Comparison of ENCODE assay signal across 21 cellular contexts in the genomic region with DNA sequence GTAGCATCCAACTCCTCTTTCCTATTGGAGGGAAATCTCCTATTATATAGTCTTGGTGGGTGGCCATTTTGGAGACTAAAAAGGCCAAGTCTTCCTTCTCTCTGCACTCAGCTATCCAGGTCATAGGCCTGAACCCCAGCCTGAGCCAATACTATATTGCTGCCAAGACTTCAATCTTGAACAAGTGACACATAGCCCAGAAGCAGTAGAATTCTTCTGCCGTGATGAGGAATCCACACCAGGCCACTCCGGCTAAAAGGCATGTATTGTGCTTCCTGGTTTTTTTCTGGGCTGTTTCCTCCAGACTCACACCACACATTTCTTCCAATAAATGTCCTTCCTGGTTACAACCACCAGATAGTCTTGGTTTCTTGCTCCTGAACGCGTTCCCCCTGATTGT. TPM values are rescaled to one million over a fixed set of nuclear protein-coding genes. Genes with fewer than 3 reads are reported as not detected.
DNase-seq lines count a peak whose midpoint lies in the region; ATAC-seq and TF ChIP-seq lines count a peak whose summit lies in the region.
"Had no signal": no experiment of that assay in that cellular context is flagged by ENCODE, and none has a peak within 500 bp of the region (broad histone marks: within the 10 kb centered on the region; RNA-seq: fewer than 3 reads in every experiment).

No MANE protein-coding gene starts in this region.

- no peak overlapping the region for H3K9ac ChIP-seq in GM23248

- POLR2A ChIA-PET in AG04450 (lab: Yijun Ruan, JAX), result no interaction called here

- peaks cover 15% of the 10 kb centered on the region for H3F3A ChIP-seq in GM23248 (ENCODE audit: insufficient read depth)

- H4K20me1 ChIP-seq in GM23248 (ENCODE audit: insufficient read depth), result no peaks in the 10 kb centered on the region

- WGBS in GM23248 (ENCODE audit: low coverage in 1 of 2, low lambda C conversion rate in 2 of 2, missing lambda C conversion rate in 2 of 2), 2 experiments, result 61 to 64% methylated on average over 4 of the region's 4 CpGs

- peak overlapping the region; percentile 21 for H3K27ac ChIP-seq in AG04450 (ENCODE audit: low read depth, low read length)
- peak overlapping the region; percentile 66 for H3K27ac ChIP-seq in GM23248
- H3K27ac ChIP-seq in brain microvascular endothelial cell, result peak overlapping the region; percentile 37
- H3K27ac ChIP-seq: body of pancreas, psoas muscle, spleen, vagina had no signal

- peaks cover 20% of the 10 kb centered on the region for H3K4me1 ChIP-seq in GM23248 (ENCODE audit: insufficient read depth)
- H3K4me1 ChIP-seq: body of pancreas, psoas muscle, spleen, vagina had no signal

- no peaks in the 10 kb centered on the region for H3K9me2 ChIP-seq in GM23248 (ENCODE audit: insufficient read depth)

- H3K36me3 ChIP-seq in GM23248 (ENCODE audit: low read depth) (no peaks in the 10 kb centered on the region), brain microvascular endothelial cell (replicated peaks) (no peaks in the 10 kb centered on the region)
- H3K36me3 ChIP-seq: spleen, vagina had no signal

- no peaks in the 10 kb centered on the region for H3K9me3 ChIP-seq in AG04450 (ENCODE audit: control insufficient read depth, insufficient read depth, low read length)
- H3K9me3 ChIP-seq in GM23248 (ENCODE audit: low read depth), result no peaks in the 10 kb centered on the region
- H3K9me3 ChIP-seq: body of pancreas, psoas muscle, spleen, vagina had no signal

- H3K79me2 ChIP-seq in GM23248 (ENCODE audit: insufficient read depth), result no peaks in the 10 kb centered on the region

- in situ Hi-C loops in GM23248 (cut with MboI), result loop anchor here (25.0 kb wide), 1 partner anchor 336 kb away; no protein-coding TSS in a partner anchor
- in situ Hi-C loops in brain microvascular endothelial cell (cut with HindIII; ENCODE audit: low pct_ligation_motif_present, low sequenced_read_pairs), result no loop called here

- ATAC-seq in HG02763 (IDR thresholded peaks at IDR 0.05; ENCODE audit: unreplicated experiment) (no peak), HG03354 (IDR thresholded peaks at IDR 0.05; ENCODE audit: poor library complexity, severe bottlenecking, unreplicated experiment) (no peak), HG03135 (IDR thresholded peaks at IDR 0.05; ENCODE audit: unreplicated experiment) (no peak)
- ATAC-seq: activated naive CD4-positive, alpha-beta T cell treated with anti-CD3 and anti-CD28 coated beads, Interleukin-2, amount 50 U/mL, for 72 hours; activated T-cell treated with anti-CD3 and anti-CD28 coated beads, Interleukin-2, amount 50 U/mL, for 72 hours; body of pancreas; psoas muscle had no signal

- H3K4me2 ChIP-seq in GM23248 (ENCODE audit: unreplicated experiment), result peak overlapping the region; percentile 34

- TF ChIP-seq CTCF in AG04450 (IDR thresholded peaks at IDR 0.05; ENCODE audit: low read depth, low read length), result no peak
- no peak for TF ChIP-seq CTCF in brain microvascular endothelial cell (IDR thresholded peaks at IDR 0.05; ENCODE audit: low read depth, low read length, missing control alignments)

- H3K4me3 ChIP-seq in AG04450 (ENCODE audit: low read depth, low read length) (no peak overlapping the region), GM23248 (no peak overlapping the region), brain microvascular endothelial cell (ENCODE audit: low read depth, low read length) (no peak overlapping the region)
- H3K4me3 ChIP-seq: body of pancreas, psoas muscle, spleen, vagina had no signal

- DNase-seq in AG04450 (ENCODE audit: low read depth, low spot score) (no peak), GM23248 (peak; percentile 85), brain microvascular endothelial cell (peak; percentile 48), kidney tubule cell (ENCODE audit: low spot score) (peak; percentile 57)
- no peak for DNase-seq in stimulated activated naive CD4-positive, alpha-beta T cell (lab: John Stamatoyannopoulos, UW)
- DNase-seq: activated CD4-positive, CD25-positive, alpha-beta regulatory T cell; activated T-cell treated with anti-CD3 and anti-CD28 coated beads, Interleukin-2, amount 50 U/mL, for 72 hours; body of pancreas; cortex of kidney; DND-41; NCI-H1436 treated with DMSO at 0.1 percent for 48 hours; NCI-H748 treated with DMSO at 0.1 percent for 48 hours; psoas muscle; spleen; stimulated activated CD4-positive, alpha-beta T cell treated with anti-CD3 and anti-CD28 coated beads, Interleukin-4, amount 100 ng/mL, for 4 hours; substantia nigra had no signal

- H3K27me3 ChIP-seq in AG04450 (ENCODE audit: control insufficient read depth, insufficient read depth, low read length), result peaks cover 7% of the 10 kb centered on the region
- no peaks in the 10 kb centered on the region for H3K27me3 ChIP-seq in GM23248 (replicated peaks; ENCODE audit: insufficient read depth)
- no peaks in the 10 kb centered on the region for H3K27me3 ChIP-seq in brain microvascular endothelial cell (replicated peaks)
- H3K27me3 ChIP-seq: body of pancreas, vagina had no signal

- CTCF ChIA-PET in AG04450 (lab: Charles Lee), result interaction anchor here (1.1 to 4.9 kb wide), 2 partner anchors 13 to 194 kb away, joined by 3 to 40 read pairs; no protein-coding TSS in a partner anchor

- peak overlapping the region; percentile 57 for H2AFZ ChIP-seq in GM23248

RNA-seq across cellular contexts. Expression of gene ATF3, which starts 43.0 kb away (rescaled TPM):
- 5.5 TPM in 2 replicates for polyA plus RNA-seq in AG04450 (2011; rRNA removed)
- polyA minus RNA-seq in AG04450 (2011; rRNA and poly(A)+ RNA removed), result 9.8 and 21.2 TPM in 2 replicates
- total RNA-seq in GM23248 (2014; rRNA removed; shearing (Covaris generic)), result 0.86 and 4.9 TPM in 2 replicates
- polyA plus RNA-seq in GM23248 (2016; fragmentation: Nextera tagmentation; extraction: Ambion mirVana), result 1.5 and 1.7 TPM in 2 replicates

RNA-seq across cellular contexts. Expression of gene BATF3, which starts 48.1 kb away (rescaled TPM):
- 1.4 and 1.5 TPM in 2 replicates for polyA plus RNA-seq in AG04450 (2011; rRNA removed)
- 0.48 and 0.60 TPM in 2 replicates for polyA minus RNA-seq in AG04450 (2011; rRNA and poly(A)+ RNA removed)
- total RNA-seq in GM23248 (2014; rRNA removed; shearing (Covaris generic)), result 0.86 and 1.4 TPM in 2 replicates
- polyA plus RNA-seq in GM23248 (2016; fragmentation: Nextera tagmentation; extraction: Ambion mirVana), result 0.46 and 0.60 TPM in 2 replicates

Comparison
In these comparisons a context has a peak if more than half of its experiments do, and no peak if none do; other contexts are left out.
1. DNase-seq: peak in GM23248 (single experiment), brain microvascular endothelial cell (single experiment) and kidney tubule cell (single experiment); none in AG04450 (single experiment) and stimulated activated naive CD4-positive, alpha-beta T cell (0 of 6).
2. Peak in every context shown above with its lines, with median percentiles within 50 percentile points of each other: H3K27ac ChIP-seq.